Comparison of ENCODE assay signal across 1 cellular context in genomic region chr19:17095141-17095919, GRCh38.
TF ChIP-seq lines count a peak whose summit lies in the region.

No MANE protein-coding gene starts in this region.

TF ChIP-seq in K562, 482 proteins besides CTCF, POLR2A, EP300 and RAD21 (continued from another document):
- no peak for TF ChIP-seq SETDB1 (IDR thresholded peaks at IDR 0.05; ENCODE audit: low read length)
- peak; percentile 51 for TF ChIP-seq RFX1 (IDR thresholded peaks at IDR 0.05)
- TF ChIP-seq ZNF639 (CRISPR knock-in tag; conservative IDR thresholded peaks at IDR 0.05 in 1 of 2, IDR thresholded peaks at IDR 0.05 in 1 of 2): peak in 1 of 2 experiments; percentile 77; a peak in 2 of 4 replicates
- 0 out of 2 replicates have a peak, but pooled peaks have one; percentile 26 for TF ChIP-seq ZNF766 (CRISPR knock-in tag; conservative IDR thresholded peaks at IDR 0.05)
- peak; percentile 33; the same call in 1 of the 2 replicates for TF ChIP-seq ATF7 (IDR thresholded peaks at IDR 0.05)
- TF ChIP-seq ZNF395 (CRISPR knock-in tag; IDR thresholded peaks at IDR 0.05): 0 out of 2 replicates have a peak, but pooled peaks have one; percentile 31
- TF ChIP-seq E2F6 (IDR thresholded peaks at IDR 0.05; ENCODE audit: borderline replicate concordance in 1 of 2, extremely low read depth in 1 of 2, insufficient read depth in 1 of 2, insufficient read length in 1 of 2, low read depth in 1 of 2, low read length in 1 of 2, poor library complexity in 1 of 2, severe bottlenecking in 1 of 2): peak in 1 of 2 experiments; percentile 51
- peak in 1 of 3 experiments; percentile 39; a peak in 1 of 6 replicates for TF ChIP-seq ZBTB11 (CRISPR knock-in tag; IDR thresholded peaks at IDR 0.05)
- TF ChIP-seq PRPF4 (IDR thresholded peaks at IDR 0.05; ENCODE audit: insufficient read depth, low read depth, low read length, poor library complexity, severe bottlenecking): no peak
- 0 out of 2 replicates have a peak, but pooled peaks have one; percentile 70 for TF ChIP-seq FOXJ2 (tag; IDR thresholded peaks at IDR 0.05)
- no peak for TF ChIP-seq HSF4 (CRISPR knock-in tag; IDR thresholded peaks at IDR 0.05; ENCODE audit: borderline replicate concordance)
- TF ChIP-seq MXD1 (CRISPR knock-in tag; IDR thresholded peaks at IDR 0.05; ENCODE audit: borderline replicate concordance, poor library complexity, severe bottlenecking): no peak
- no peak for TF ChIP-seq TSHZ1 (CRISPR knock-in tag; IDR thresholded peaks at IDR 0.05)
- TF ChIP-seq NR2C2 (CRISPR knock-in tag; IDR thresholded peaks at IDR 0.05): no peak
- peak; percentile 51 for TF ChIP-seq NR2C2 (tag; IDR thresholded peaks at IDR 0.05)
- peak; percentile 32; the same call in 1 of the 2 replicates for TF ChIP-seq ETV1 (tag; conservative IDR thresholded peaks at IDR 0.05; ENCODE audit: low read depth)
- peak; percentile 23; the same call in 1 of the 2 replicates for TF ChIP-seq ZKSCAN8 (CRISPR knock-in tag; IDR thresholded peaks at IDR 0.05)
- peak; percentile 84 to 94; a peak in 3 of 4 replicates for TF ChIP-seq SRF (CRISPR knock-in tag; IDR thresholded peaks at IDR 0.05)
- no peak for TF ChIP-seq TEAD2 (tag; IDR thresholded peaks at IDR 0.05)
- TF ChIP-seq ZNF384 (IDR thresholded peaks at IDR 0.05; ENCODE audit: low read depth, low read length): peak; percentile 63
- peak; percentile 28; the same call in 1 of the 2 replicates for TF ChIP-seq IRF9 (tag; IDR thresholded peaks at IDR 0.05)
- TF ChIP-seq BACH1 (tag; IDR thresholded peaks at IDR 0.05): peak; percentile 49; the same call in 1 of the 2 replicates
- peak; percentile 97 for TF ChIP-seq CEBPB (tag; IDR thresholded peaks at IDR 0.05)
- no peak for TF ChIP-seq ZNF407 (IDR thresholded peaks at IDR 0.05; ENCODE audit: low read depth)
- peak; percentile 54 for TF ChIP-seq GABPA (tag; conservative IDR thresholded peaks at IDR 0.05; ENCODE audit: low read depth)
- peak; percentile 76 for TF ChIP-seq CEBPG (CRISPR knock-in tag; IDR thresholded peaks at IDR 0.05)
- TF ChIP-seq CEBPG (tag; conservative IDR thresholded peaks at IDR 0.05 in 1 of 2, IDR thresholded peaks at IDR 0.05 in 1 of 2): peak; percentile 87 to 92
